In the genomic region with DNA sequence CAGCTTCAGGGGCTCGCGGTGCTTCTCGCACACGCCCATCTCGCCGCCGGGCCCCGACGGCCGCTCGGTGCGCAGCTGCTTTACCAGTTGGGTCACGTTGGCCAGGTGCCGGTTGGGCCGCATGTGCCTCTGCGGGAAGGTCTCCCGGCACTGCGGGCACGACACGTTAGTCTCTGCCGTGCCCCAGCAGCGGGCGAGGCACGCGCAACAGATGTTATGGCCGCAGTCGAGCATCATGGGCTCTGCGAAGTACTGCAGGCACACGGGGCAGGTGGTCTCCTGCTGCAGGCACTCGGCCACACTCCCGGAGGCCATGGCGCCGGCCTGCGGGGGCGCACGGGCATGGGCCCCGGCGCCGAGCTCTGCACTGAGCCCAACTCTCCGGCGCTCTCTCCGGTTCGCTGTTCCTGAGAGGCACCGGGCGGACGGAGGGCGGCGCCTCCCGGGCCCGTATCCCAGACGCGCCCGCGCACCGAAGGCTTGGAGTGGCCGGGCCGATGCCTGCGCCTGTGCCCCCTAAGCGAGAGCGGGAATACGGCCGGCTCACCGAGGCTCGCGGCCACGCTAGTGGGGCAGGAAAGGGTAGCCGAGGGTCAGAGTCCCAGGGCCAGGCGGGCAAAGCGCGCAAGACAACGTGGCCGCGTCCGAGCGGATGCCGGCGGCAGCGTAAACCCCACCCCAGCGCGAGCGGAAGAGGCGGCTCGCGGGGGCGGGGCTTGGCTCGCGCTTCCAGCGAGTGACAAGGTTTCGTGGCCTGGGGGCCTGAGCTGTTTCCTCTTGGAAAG, we compare ENCODE assay signal across 1 cellular context.
TF ChIP-seq lines count a peak whose summit lies in the region.

TRIM27 (minus strand) TSS at position 668 of the 785 bp plus-strand sequence; CDS start at position 315, 353 bp downstream.

TF ChIP-seq in WTC11, 78 proteins besides CTCF, POLR2A, EP300 and RAD21 (continued from another document):
- TF ChIP-seq USF1 (CRISPR knock-in tag; IDR thresholded peaks at IDR 0.05) = 0 out of 2 replicates have a peak, but pooled peaks have one; percentile 24
- TF ChIP-seq SP1 (CRISPR knock-in tag; conservative IDR thresholded peaks at IDR 0.05) = peak; percentile 74
- TF ChIP-seq ZNF416 (CRISPR knock-in tag; IDR thresholded peaks at IDR 0.05) = no peak
- no peak for TF ChIP-seq ZBTB21 (CRISPR knock-in tag; IDR thresholded peaks at IDR 0.05; ENCODE audit: borderline replicate concordance)
- TF ChIP-seq, protein P1, sequence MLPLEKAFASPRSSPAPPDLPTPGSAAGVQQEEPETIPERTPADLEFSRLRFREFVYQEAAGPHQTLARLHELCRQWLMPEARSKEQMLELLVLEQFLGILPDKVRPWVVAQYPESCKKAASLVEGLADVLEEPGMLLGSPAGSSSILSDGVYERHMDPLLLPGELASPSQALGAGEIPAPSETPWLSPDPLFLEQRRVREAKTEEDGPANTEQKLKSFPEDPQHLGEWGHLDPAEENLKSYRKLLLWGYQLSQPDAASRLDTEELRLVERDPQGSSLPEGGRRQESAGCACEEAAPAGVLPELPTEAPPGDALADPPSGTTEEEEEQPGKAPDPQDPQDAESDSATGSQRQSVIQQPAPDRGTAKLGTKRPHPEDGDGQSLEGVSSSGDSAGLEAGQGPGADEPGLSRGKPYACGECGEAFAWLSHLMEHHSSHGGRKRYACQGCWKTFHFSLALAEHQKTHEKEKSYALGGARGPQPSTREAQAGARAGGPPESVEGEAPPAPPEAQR (CRISPR knock-in tag; IDR thresholded peaks at IDR 0.05) = no peak
- TF ChIP-seq TEAD4 (CRISPR knock-in tag; IDR thresholded peaks at IDR 0.05) = no peak; the same call in 1 of the 2 replicates
- TF ChIP-seq JUN (CRISPR knock-in tag; IDR thresholded peaks at IDR 0.05) = peak; percentile 70; the same call in 1 of the 2 replicates
- no peak for TF ChIP-seq OVOL2 (CRISPR knock-in tag; IDR thresholded peaks at IDR 0.05; ENCODE audit: borderline replicate concordance)
- TF ChIP-seq MXD4 (CRISPR knock-in tag; IDR thresholded peaks at IDR 0.05; ENCODE audit: borderline replicate concordance) = no peak
- TF ChIP-seq SMAD4 (CRISPR knock-in tag; IDR thresholded peaks at IDR 0.05) = no peak
- TF ChIP-seq TP53 (CRISPR knock-in tag; IDR thresholded peaks at IDR 0.05) = no peak
